ENCODE assay signal across 33 cellular contexts in genomic region chr1:48943393-48943792, GRCh38.
A peak's percentile ranks its signal among the peaks of the same experiment; 100 is the strongest.
DNase-seq lines count a peak whose midpoint lies in the region; ATAC-seq and TF ChIP-seq lines count a peak whose summit lies in the region.
"Had no signal": no experiment of that assay in that cellular context is flagged by ENCODE, and none has a peak within 500 bp of the region (broad histone marks: within the 10 kb centered on the region; RNA-seq: fewer than 3 reads in every experiment).

No MANE protein-coding gene starts in this region.

- no TSS peak for BruUV-seq in MCF 10A (replicated peaks; lab: Mats Ljungman, UMichigan)

- TF ChIP-seq CTCF in MCF 10A (IDR thresholded peaks at IDR 0.05; ENCODE audit: unreplicated experiment) = no peak
- no peak for TF ChIP-seq CTCF in breast epithelium (IDR thresholded peaks at IDR 0.05)
- TF ChIP-seq CTCF in astrocyte of the cerebellum (IDR thresholded peaks at IDR 0.05; ENCODE audit: low read depth, low read length, missing control alignments) = no peak
- TF ChIP-seq CTCF in fibroblast of the aortic adventitia (IDR thresholded peaks at IDR 0.05; ENCODE audit: insufficient read depth, low read length) = no peak
- TF ChIP-seq CTCF in testis (IDR thresholded peaks at IDR 0.05) = no peak

- peak; percentile 41 for DNase-seq in MCF 10A (ENCODE audit: unreplicated experiment)
- no peak for DNase-seq in breast epithelium (ENCODE audit: low spot score in 2 of 2)
- peak; percentile 24 for DNase-seq in astrocyte of the cerebellum (ENCODE audit: low read depth)
- DNase-seq in fibroblast of the aortic adventitia (ENCODE audit: low read depth) = peak; percentile 9
- DNase-seq in testis = peak; percentile 15
- DNase-seq in activated CD4-positive, alpha-beta memory T cell treated with anti-CD3 and anti-CD28 coated beads, Interleukin-2, amount 10 ng/mL, durations not matched to agents 7 days and 5 days = no peak
- no peak for DNase-seq in NCI-H1417 (lab: John Stamatoyannopoulos, UW)
- DNase-seq: activated CD4-positive, alpha-beta T cell treated with anti-CD3 and anti-CD28 coated beads for 1 hour; activated CD8-positive, alpha-beta memory T cell treated with anti-CD3 and anti-CD28 coated beads, Interleukin-2, amount 50 U/mL, for 48 hours; activated CD8-positive, alpha-beta T cell treated with anti-CD3 and anti-CD28 coated beads for 36 hours; activated naive CD4-positive, alpha-beta T cell treated with anti-CD3 and anti-CD28 coated beads, Interleukin-2, amount 10 ng/mL, durations not matched to agents 7 days and 5 days; amygdala; CD4-positive, CD25-positive, alpha-beta regulatory T cell; DMS79 treated with DMSO at 0.1 percent for 48 hours; gastrocnemius medialis; GF-D8; hippocampal formation; left cardiac atrium; mucosa of descending colon; NCI-H1092 treated with DMSO at 0.1 percent for 48 hours; NCI-H1930; NCI-H524 treated with DMSO at 0.1 percent for 48 hours; PC-9; stimulated activated naive B cell treated with anti-CD40 and anti-IgM and Interleukin-4, amounts not matched to agents 10 μg/mL and 1 μg/mL and 100 μg/mL, for 72 hours; T-helper 2 cell had no signal

- H3K36me3 Mint-ChIP-seq in MCF 10A (ENCODE audit: insufficient read depth, unreplicated experiment) = peaks cover 6% of the 10 kb centered on the region
- no peaks in the 10 kb centered on the region for H3K36me3 Mint-ChIP-seq in activated CD4-positive, alpha-beta memory T cell treated with anti-CD3 and anti-CD28 coated beads, Interleukin-2, amount 10 ng/mL, durations not matched to agents 7 days and 5 days (ENCODE audit: low read depth)
- H3K36me3 Mint-ChIP-seq: activated naive CD4-positive, alpha-beta T cell treated with anti-CD3 and anti-CD28 coated beads, Interleukin-2, amount 10 ng/mL, durations not matched to agents 7 days and 5 days; CD4-positive, CD25-positive, alpha-beta regulatory T cell; stimulated activated naive B cell treated with anti-CD40 and anti-IgM and Interleukin-4, amounts not matched to agents 10 μg/mL and 1 μg/mL and 100 μg/mL, for 72 hours had no signal

- ATAC-seq in HG02678 (IDR thresholded peaks at IDR 0.05; ENCODE audit: unreplicated experiment) = no peak
- ATAC-seq: activated CD8-positive, alpha-beta T cell treated with anti-CD3 and anti-CD28 coated beads for 36 hours; gastrocnemius medialis; HCT116; mucosa of descending colon; stimulated activated naive B cell treated with anti-CD40 and anti-IgM and Interleukin-4, amounts not matched to agents 10 μg/mL and 1 μg/mL and 100 μg/mL, for 72 hours had no signal

- peak overlapping the region; percentile 3 for H3K27ac Mint-ChIP-seq in MCF 10A (ENCODE audit: low read depth, unreplicated experiment)
- no peak overlapping the region for H3K27ac Mint-ChIP-seq in activated CD4-positive, alpha-beta memory T cell treated with anti-CD3 and anti-CD28 coated beads, Interleukin-2, amount 10 ng/mL, durations not matched to agents 7 days and 5 days
- H3K27ac Mint-ChIP-seq: activated CD8-positive, alpha-beta T cell treated with anti-CD3 and anti-CD28 coated beads for 36 hours; activated naive CD4-positive, alpha-beta T cell treated with anti-CD3 and anti-CD28 coated beads, Interleukin-2, amount 10 ng/mL, durations not matched to agents 7 days and 5 days; CD4-positive, CD25-positive, alpha-beta regulatory T cell; dendritic cell treated with granulocyte-macrophage colony-stimulating factor and Interleukin-4, amounts not matched to agents 40 ng/mL and 50 ng/mL, for 4 days; nephron; stimulated activated naive B cell treated with anti-CD40 and anti-IgM and Interleukin-4, amounts not matched to agents 10 μg/mL and 1 μg/mL and 100 μg/mL, for 72 hours had no signal

- H3K9me3 Mint-ChIP-seq in MCF 10A (ENCODE audit: unreplicated experiment) = no peaks in the 10 kb centered on the region
- H3K9me3 Mint-ChIP-seq in activated CD4-positive, alpha-beta memory T cell treated with anti-CD3 and anti-CD28 coated beads, Interleukin-2, amount 10 ng/mL, durations not matched to agents 7 days and 5 days = no peaks in the 10 kb centered on the region
- H3K9me3 Mint-ChIP-seq: activated CD8-positive, alpha-beta T cell treated with anti-CD3 and anti-CD28 coated beads for 36 hours; activated naive CD4-positive, alpha-beta T cell treated with anti-CD3 and anti-CD28 coated beads, Interleukin-2, amount 10 ng/mL, durations not matched to agents 7 days and 5 days; central memory CD8-positive, alpha-beta T cell; dendritic cell treated with granulocyte-macrophage colony-stimulating factor and Interleukin-4, amounts not matched to agents 40 ng/mL and 50 ng/mL, for 4 days; nephron; stimulated activated naive B cell treated with anti-CD40 and anti-IgM and Interleukin-4, amounts not matched to agents 10 μg/mL and 1 μg/mL and 100 μg/mL, for 72 hours had no signal

- CTCF ChIA-PET in MCF 10A (lab: Yijun Ruan, JAX) = interaction anchor here (0.6 to 1.3 kb wide), 3 partner anchors 10 to 766 kb away, joined by 3 read pairs; no protein-coding TSS in a partner anchor
- CTCF ChIA-PET in activated CD4-positive, alpha-beta memory T cell treated with anti-CD3 and anti-CD28 coated beads, Interleukin-2, amount 10 ng/mL, durations not matched to agents 7 days and 5 days (lab: Charles Lee) = no interaction called here

- no peaks in the 10 kb centered on the region for H3K27me3 ChIP-seq in breast epithelium
- no peaks in the 10 kb centered on the region for H3K27me3 ChIP-seq in testis
- H3K27me3 ChIP-seq: gastrocnemius medialis had no signal

- H3K4me3 ChIP-seq in breast epithelium (no peak overlapping the region), astrocyte of the cerebellum (ENCODE audit: low read depth, low read length) (no peak overlapping the region), fibroblast of the aortic adventitia (ENCODE audit: low read depth, low read length) (no peak overlapping the region), testis (no peak overlapping the region)
- H3K4me3 ChIP-seq: gastrocnemius medialis, mucosa of descending colon, PC-9, SK-N-MC, skin epidermis had no signal

- H3K27me3 Mint-ChIP-seq in MCF 10A (ENCODE audit: insufficient read depth, unreplicated experiment) = no peaks in the 10 kb centered on the region
- H3K27me3 Mint-ChIP-seq in activated CD4-positive, alpha-beta memory T cell treated with anti-CD3 and anti-CD28 coated beads, Interleukin-2, amount 10 ng/mL, durations not matched to agents 7 days and 5 days = no peaks in the 10 kb centered on the region
- H3K27me3 Mint-ChIP-seq: CD4-positive, CD25-positive, alpha-beta regulatory T cell had no signal

- H3K27ac ChIP-seq in breast epithelium = no peak overlapping the region
- no peak overlapping the region for H3K27ac ChIP-seq in testis
- H3K27ac ChIP-seq: 22Rv1, gastrocnemius medialis, PC-9, SK-N-MC, skin epidermis had no signal

- H3K4me3 Mint-ChIP-seq in MCF 10A (ENCODE audit: unreplicated experiment) = no peak overlapping the region
- H3K4me3 Mint-ChIP-seq in activated CD4-positive, alpha-beta memory T cell treated with anti-CD3 and anti-CD28 coated beads, Interleukin-2, amount 10 ng/mL, durations not matched to agents 7 days and 5 days = no peak overlapping the region
- H3K4me3 Mint-ChIP-seq: activated CD8-positive, alpha-beta T cell treated with anti-CD3 and anti-CD28 coated beads for 36 hours; activated naive CD4-positive, alpha-beta T cell treated with anti-CD3 and anti-CD28 coated beads, Interleukin-2, amount 10 ng/mL, durations not matched to agents 7 days and 5 days; CD4-positive, CD25-positive, alpha-beta regulatory T cell; central memory CD8-positive, alpha-beta T cell; dendritic cell treated with granulocyte-macrophage colony-stimulating factor and Interleukin-4, amounts not matched to agents 40 ng/mL and 50 ng/mL, for 4 days; nephron; stimulated activated naive B cell treated with anti-CD40 and anti-IgM and Interleukin-4, amounts not matched to agents 10 μg/mL and 1 μg/mL and 100 μg/mL, for 72 hours had no signal

- H3K4me1 ChIP-seq in breast epithelium = no peaks in the 10 kb centered on the region
- H3K4me1 ChIP-seq in testis = no peaks in the 10 kb centered on the region

- H3K9me3 ChIP-seq in breast epithelium (no peaks in the 10 kb centered on the region), testis (no peaks in the 10 kb centered on the region)
- H3K9me3 ChIP-seq: gastrocnemius medialis, mucosa of descending colon had no signal

- H3K36me3 ChIP-seq in breast epithelium = no peaks in the 10 kb centered on the region
- H3K36me3 ChIP-seq in testis (ENCODE audit: low read depth, missing control alignments) = no peaks in the 10 kb centered on the region
- H3K36me3 ChIP-seq: gastrocnemius medialis had no signal

- POLR2A ChIA-PET in MCF 10A (lab: Yijun Ruan, JAX) = interaction anchor here (0.5 kb wide), 1 partner anchor 1793 kb away, joined by 3 read pairs; no protein-coding TSS in a partner anchor
- POLR2A ChIA-PET in activated CD4-positive, alpha-beta memory T cell treated with anti-CD3 and anti-CD28 coated beads, Interleukin-2, amount 10 ng/mL, durations not matched to agents 7 days and 5 days (lab: Charles Lee) = no interaction called here

- 88 to 95% methylated on average over 1 of the region's 1 CpG for WGBS in testis, 2 donors

- intact Hi-C loops in MCF 10A (cut with micrococcal nuclease) (no loop called here), breast epithelium (cut with DNase I; ENCODE audit: low total_unique reads) (no loop called here), testis (cut with DNase I; ENCODE audit: low total_unique reads) (no loop called here)

- TF ChIP-seq POLR2A in breast epithelium (IDR thresholded peaks at IDR 0.05) (no peak), testis (IDR thresholded peaks at IDR 0.05) (no peak)

- in situ Hi-C loops in astrocyte of the cerebellum (cut with HindIII; ENCODE audit: low sequenced_read_pairs) = no loop called here

- peaks cover 8% of the 10 kb centered on the region for H3K4me1 Mint-ChIP-seq in MCF 10A (ENCODE audit: insufficient read depth, unreplicated experiment)
- no peaks in the 10 kb centered on the region for H3K4me1 Mint-ChIP-seq in activated CD4-positive, alpha-beta memory T cell treated with anti-CD3 and anti-CD28 coated beads, Interleukin-2, amount 10 ng/mL, durations not matched to agents 7 days and 5 days
- H3K4me1 Mint-ChIP-seq: activated naive CD4-positive, alpha-beta T cell treated with anti-CD3 and anti-CD28 coated beads, Interleukin-2, amount 10 ng/mL, durations not matched to agents 7 days and 5 days; CD4-positive, CD25-positive, alpha-beta regulatory T cell; central memory CD8-positive, alpha-beta T cell had no signal

Comparison
In these comparisons a context has a peak if more than half of its experiments do, and no peak if none do; other contexts are left out.
1. DNase-seq: peak in MCF 10A (single experiment), astrocyte of the cerebellum (single experiment), fibroblast of the aortic adventitia (single experiment) and testis (single experiment); none in breast epithelium (0 of 2), activated CD4-positive, alpha-beta memory T cell treated with anti-CD3 and anti-CD28 coated beads, Interleukin-2, amount 10 ng/mL, durations not matched to agents 7 days and 5 days (single experiment) and NCI-H1417 (0 of 3).